ENCODE assay signal across 25 cellular contexts in the genomic region with DNA sequence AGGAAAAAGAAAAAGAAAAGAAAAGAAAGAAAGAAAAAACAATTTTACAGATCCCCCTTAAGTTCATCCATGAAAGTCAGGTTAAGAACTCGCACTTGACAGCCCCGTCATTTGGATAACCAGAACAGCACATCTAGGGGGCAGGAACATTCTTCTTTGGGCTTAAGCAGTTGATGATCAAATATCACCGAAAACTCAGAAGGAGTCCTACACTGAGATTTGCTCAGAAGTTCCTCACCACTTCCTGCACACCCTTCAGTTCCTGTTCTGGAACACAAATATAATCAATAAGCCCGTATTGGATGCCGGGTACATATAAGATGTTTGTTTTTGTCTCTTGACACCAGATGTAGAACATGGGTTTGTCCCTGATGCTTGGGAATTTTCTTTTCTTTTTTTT. TPM values are rescaled to one million over a fixed set of nuclear protein-coding genes. Genes with fewer than 3 reads are reported as not detected.
"Had no signal": no experiment of that assay in that cellular context is flagged by ENCODE, and none has a peak within 500 bp of the region (broad histone marks: within the 10 kb centered on the region; RNA-seq: fewer than 3 reads in every experiment).

No MANE protein-coding gene starts in this region.

- DNase-seq: activated CD4-positive, alpha-beta memory T cell treated with anti-CD3 and anti-CD28 coated beads for 36 hours; activated CD4-positive, alpha-beta T cell treated with anti-CD3 and anti-CD28 coated beads, Interleukin-2, amount 10 ng/mL, durations not matched to agents 24 days and 14 days; activated CD8-positive, alpha-beta memory T cell treated with anti-CD3 and anti-CD28 coated beads for 24 hours; activated effector memory CD4-positive, alpha-beta T cell treated with anti-CD3 and anti-CD28 coated beads, Interleukin-2, amount 50 U/mL, for 16 hours; activated naive CD4-positive, alpha-beta T cell treated with anti-CD3 and anti-CD28 coated beads, Interleukin-2, amount 50 U/mL, for 16 hours; activated T-cell treated with anti-CD3 and anti-CD28 coated beads, Interleukin-2, amount 50 U/mL, for 4 hours; colonic mucosa; MM.1S; NCI-H1105; NCI-H1436; NCI-H1694 treated with DMSO at 0.1 percent for 48 hours; NCI-H2029 treated with DMSO at 0.1 percent for 48 hours; NCI-H345; NCI-H510A; NCI-H69; NK-92 treated with Interleukin-12 subunit alpha and Interleukin-12 subunit beta, amount 100 ng/mL, for 24 hours; OCI-M1; Right ventricle myocardium superior; SJCRH30; SK-N-SH had no signal

- H3K9me3 ChIP-seq: colonic mucosa, SJCRH30, SK-N-SH had no signal

- H3K27ac ChIP-seq: colonic mucosa, RWPE1, SJCRH30 had no signal

- H3K27me3 ChIP-seq: colonic mucosa, SJCRH30 had no signal

- H3K27ac Mint-ChIP-seq: activated CD4-positive, alpha-beta memory T cell treated with anti-CD3 and anti-CD28 coated beads for 36 hours; activated CD4-positive, alpha-beta T cell treated with anti-CD3 and anti-CD28 coated beads, Interleukin-2, amount 10 ng/mL, durations not matched to agents 24 days and 14 days had no signal

- H3K4me3 ChIP-seq: colonic mucosa, SJCRH30 had no signal

- H3K4me3 Mint-ChIP-seq: activated CD4-positive, alpha-beta memory T cell treated with anti-CD3 and anti-CD28 coated beads for 36 hours; activated CD4-positive, alpha-beta T cell treated with anti-CD3 and anti-CD28 coated beads, Interleukin-2, amount 10 ng/mL, durations not matched to agents 24 days and 14 days; activated T-cell treated with anti-CD3 and anti-CD28 coated beads, Interleukin-2, amount 50 U/mL, for 4 hours had no signal

- H3K27me3 Mint-ChIP-seq: activated CD4-positive, alpha-beta memory T cell treated with anti-CD3 and anti-CD28 coated beads for 36 hours; activated CD4-positive, alpha-beta T cell treated with anti-CD3 and anti-CD28 coated beads, Interleukin-2, amount 10 ng/mL, durations not matched to agents 24 days and 14 days had no signal

- H3K9me3 Mint-ChIP-seq: activated CD4-positive, alpha-beta memory T cell treated with anti-CD3 and anti-CD28 coated beads for 36 hours; activated CD4-positive, alpha-beta T cell treated with anti-CD3 and anti-CD28 coated beads, Interleukin-2, amount 10 ng/mL, durations not matched to agents 24 days and 14 days; activated T-cell treated with anti-CD3 and anti-CD28 coated beads, Interleukin-2, amount 50 U/mL, for 4 hours had no signal

- ATAC-seq: activated CD4-positive, CD25-positive, alpha-beta regulatory T cell treated with anti-CD3 and anti-CD28 coated beads, Interleukin-2, amount 50 U/mL, for 24 hours; activated T-cell treated with anti-CD3 and anti-CD28 coated beads, Interleukin-2, amount 50 U/mL, for 4 hours; Panc1 had no signal

- H3K36me3 ChIP-seq: colonic mucosa, SJCRH30 had no signal

- H3K4me1 ChIP-seq: colonic mucosa, SJCRH30 had no signal

RNA-seq across cellular contexts. Expression of a gene that starts 48.0 kb away (rescaled TPM):
- polyA plus RNA-seq: SK-N-SH had no signal

RNA-seq across cellular contexts. Expression of a gene that starts 52.8 kb away (rescaled TPM):
- total RNA-seq: cardiac septum, cerebellum, colonic mucosa, Right ventricle myocardium superior had no signal
- polyA plus RNA-seq: SK-N-SH had no signal
